ENCODE assay signal across 8 cellular contexts in the genomic region with DNA sequence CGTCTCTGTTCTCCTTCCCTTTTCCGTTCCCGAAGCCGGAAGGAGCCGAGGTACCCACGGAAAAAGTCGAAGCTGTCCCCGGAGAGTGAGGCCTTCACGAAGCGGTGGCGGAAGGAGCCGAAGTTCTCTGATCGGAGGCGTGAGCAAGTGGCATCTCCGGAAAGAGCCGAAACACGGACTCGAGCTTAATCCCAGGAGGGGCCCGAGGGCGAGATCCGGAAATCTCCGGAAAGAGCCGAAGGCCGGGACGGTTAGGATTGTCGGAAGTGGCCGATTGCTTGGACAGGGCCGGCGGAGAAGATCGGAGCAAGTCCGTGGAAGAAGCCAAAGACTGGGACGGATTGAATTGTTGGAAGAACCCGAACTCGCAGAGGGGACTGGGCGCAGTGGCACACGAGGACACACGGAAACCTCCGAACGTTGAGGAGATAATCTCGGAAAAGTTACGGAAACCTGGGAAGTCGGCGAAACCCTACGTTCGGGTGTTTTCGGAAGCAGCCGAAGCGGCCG. TPM values are rescaled to one million over a fixed set of nuclear protein-coding genes. Genes with fewer than 3 reads are reported as not detected.
A peak's percentile ranks its signal among the peaks of the same experiment; 100 is the strongest.
DNase-seq lines count a peak whose midpoint lies in the region; ATAC-seq and TF ChIP-seq lines count a peak whose summit lies in the region.

No MANE protein-coding gene starts in this region.

- peak; percentile 57 for ATAC-seq in HG02623 (IDR thresholded peaks at IDR 0.05; ENCODE audit: unreplicated experiment)
- ATAC-seq in SK-N-SH treated with all-trans-retinoic acid at 6 μM for 48 hours: peak; percentile 88

- H3K27ac Mint-ChIP-seq in activated naive CD8-positive, alpha-beta T cell treated with anti-CD3 and anti-CD28 coated beads for 36 hours: peak overlapping the region; percentile 95

- peaks cover 41% of the 10 kb centered on the region for H3K36me3 Mint-ChIP-seq in activated naive CD8-positive, alpha-beta T cell treated with anti-CD3 and anti-CD28 coated beads for 36 hours

- H3K9me3 Mint-ChIP-seq in activated naive CD8-positive, alpha-beta T cell treated with anti-CD3 and anti-CD28 coated beads for 36 hours: no peaks in the 10 kb centered on the region

- H3K27me3 Mint-ChIP-seq in activated naive CD8-positive, alpha-beta T cell treated with anti-CD3 and anti-CD28 coated beads for 36 hours: peaks cover 5% of the 10 kb centered on the region

- peak; percentile 100 for DNase-seq in GM04504 (ENCODE audit: low read depth)
- peak; percentile 97 for DNase-seq in NCI-H1092 treated with DMSO at 0.1 percent for 48 hours (lab: John Stamatoyannopoulos, UW)
- DNase-seq in activated naive CD8-positive, alpha-beta T cell treated with anti-CD3 and anti-CD28 coated beads for 36 hours: peak; percentile 98
- peak; percentile 98 for DNase-seq in glomerular endothelial cell (ENCODE audit: extremely low read depth, low read depth, low spot score)
- DNase-seq in nucleus accumbens (lab: John Stamatoyannopoulos, UW): peak; percentile 69 to 100 (median 97)
- DNase-seq in superior temporal gyrus (ENCODE audit: extremely low spot score): peak; percentile 99

- peaks cover 33% of the 10 kb centered on the region for H3K4me1 Mint-ChIP-seq in activated naive CD8-positive, alpha-beta T cell treated with anti-CD3 and anti-CD28 coated beads for 36 hours

- peak overlapping the region; percentile 85 for H3K4me3 Mint-ChIP-seq in activated naive CD8-positive, alpha-beta T cell treated with anti-CD3 and anti-CD28 coated beads for 36 hours

TF ChIP-seq in SK-N-SH treated with all-trans-retinoic acid at 6 μM for 48 hours, 23 proteins besides CTCF, POLR2A, EP300 and RAD21:
- TF ChIP-seq OSR1 (CRISPR knock-in tag; IDR thresholded peaks at IDR 0.05) (no peak), PATZ1 (CRISPR knock-in tag; IDR thresholded peaks at IDR 0.05; ENCODE audit: borderline replicate concordance) (no peak), BACH2 (CRISPR knock-in tag; IDR thresholded peaks at IDR 0.05; ENCODE audit: borderline replicate concordance) (no peak), PPARA (CRISPR knock-in tag; IDR thresholded peaks at IDR 0.05; ENCODE audit: borderline replicate concordance) (no peak), RARB (CRISPR knock-in tag; IDR thresholded peaks at IDR 0.05) (no peak)

RNA-seq across cellular contexts. Expression of gene U2AF2, which starts 0.5 kb away (rescaled TPM):
- 100 to 1,000 TPM; 341 to 345 TPM for total RNA-seq in activated naive CD8-positive, alpha-beta T cell treated with anti-CD3 and anti-CD28 coated beads for 36 hours
- 111 and 150 TPM in 2 replicates for total RNA-seq in glomerular endothelial cell

RNA-seq across cellular contexts. Expression of gene CCDC106, which starts 6.4 kb away (rescaled TPM):
- total RNA-seq in activated naive CD8-positive, alpha-beta T cell treated with anti-CD3 and anti-CD28 coated beads for 36 hours: 10 to 100 TPM; 10.9 to 12.0 TPM
- 24.0 and 28.7 TPM in 2 replicates for total RNA-seq in glomerular endothelial cell

RNA-seq across cellular contexts. Expression of gene ZNF581, which starts 10.9 kb away (rescaled TPM):
- 10 to 100 TPM; 39.9 to 42.3 TPM for total RNA-seq in activated naive CD8-positive, alpha-beta T cell treated with anti-CD3 and anti-CD28 coated beads for 36 hours
- total RNA-seq in glomerular endothelial cell: 22.8 and 39.4 TPM in 2 replicates

RNA-seq across cellular contexts. Expression of gene ZNF580, which starts 13.6 kb away (rescaled TPM):
- 10 to 100 TPM; 29.6 to 30.6 TPM for total RNA-seq in activated naive CD8-positive, alpha-beta T cell treated with anti-CD3 and anti-CD28 coated beads for 36 hours
- total RNA-seq in glomerular endothelial cell: 18.3 and 28.9 TPM in 2 replicates

RNA-seq across cellular contexts. Expression of gene EPN1, which starts 20.6 kb away (rescaled TPM):
- 10 to 100 TPM; 37.1 to 39.5 TPM for total RNA-seq in activated naive CD8-positive, alpha-beta T cell treated with anti-CD3 and anti-CD28 coated beads for 36 hours
- total RNA-seq in glomerular endothelial cell: 162 and 201 TPM in 2 replicates

Comparison
In these comparisons a context has a peak if more than half of its experiments do, and no peak if none do; other contexts are left out.
1. Peak in every context shown above with its lines: DNase-seq and ATAC-seq.